In genomic region chr7:23598321-23598720, GRCh38 we compare ENCODE assay signal across 8 cellular contexts. TPM values are rescaled to one million over a fixed set of nuclear protein-coding genes. Genes with fewer than 3 reads are reported as not detected.
A peak's percentile ranks its signal among the peaks of the same experiment; 100 is the strongest.
DNase-seq lines count a peak whose midpoint lies in the region; ATAC-seq and TF ChIP-seq lines count a peak whose summit lies in the region.

No MANE protein-coding gene starts in this region.

- ATAC-seq in stimulated activated naive CD8-positive, alpha-beta T cell treated with anti-CD3 and anti-CD28 coated beads, Interleukin-15, Interleukin-2, amounts not matched to agents 100 U/mL and 50 U/mL, for 24 hours, result no peak
- ATAC-seq in HG03097 (IDR thresholded peaks at IDR 0.05; ENCODE audit: low FRiP score, unreplicated experiment), result no peak
- no peak for ATAC-seq in HG03442 (IDR thresholded peaks at IDR 0.05; ENCODE audit: unreplicated experiment)

- peaks cover 0 to 8% of the 10 kb centered on the region in 2 donors for H3K4me1 ChIP-seq in ascending aorta

- peak overlapping the region; percentile 91 for H3K4me3 Mint-ChIP-seq in stimulated activated naive CD8-positive, alpha-beta T cell treated with anti-CD3 and anti-CD28 coated beads, Interleukin-15, Interleukin-2, amounts not matched to agents 100 ng/mL and 50 ng/mL, for 24 hours

- H3K27me3 ChIP-seq in ascending aorta, result no peaks in the 10 kb centered on the region

- peak overlapping the region; percentile 94 to 100 for H3K27ac ChIP-seq in ascending aorta

- H3K4me1 Mint-ChIP-seq in stimulated activated naive CD8-positive, alpha-beta T cell treated with anti-CD3 and anti-CD28 coated beads, Interleukin-15, Interleukin-2, amounts not matched to agents 100 ng/mL and 50 ng/mL, for 24 hours (ENCODE audit: low read depth), result peaks cover 66% of the 10 kb centered on the region

- peaks cover 5% of the 10 kb centered on the region for H3K36me3 Mint-ChIP-seq in stimulated activated naive CD8-positive, alpha-beta T cell treated with anti-CD3 and anti-CD28 coated beads, Interleukin-15, Interleukin-2, amounts not matched to agents 100 ng/mL and 50 ng/mL, for 24 hours (ENCODE audit: low read depth)

- TF ChIP-seq POLR2A in lower leg skin (IDR thresholded peaks at IDR 0.05), result no peak

- H3K36me3 ChIP-seq in ascending aorta, result no peaks in the 10 kb centered on the region

- H3K4me3 ChIP-seq in ascending aorta (peak overlapping the region; percentile 72 to 94), lower leg skin (ENCODE audit: low read depth, poor library complexity, severe bottlenecking) (peak overlapping the region; percentile 71)

- H3K27me3 Mint-ChIP-seq in stimulated activated naive CD8-positive, alpha-beta T cell treated with anti-CD3 and anti-CD28 coated beads, Interleukin-15, Interleukin-2, amounts not matched to agents 100 ng/mL and 50 ng/mL, for 24 hours, result no peaks in the 10 kb centered on the region

- no peak for DNase-seq in stimulated activated naive CD8-positive, alpha-beta T cell treated with anti-CD3 and anti-CD28 coated beads, Interleukin-15, Interleukin-2, amounts not matched to agents 100 U/mL and 50 U/mL, for 24 hours
- DNase-seq in ascending aorta (ENCODE audit: low spot score in 2 of 2) (no peak), lower leg skin (ENCODE audit: low spot score in 2 of 2) (no peak), germinal center (ENCODE audit: low spot score) (no peak)
- DNase-seq in effector CD8-positive, alpha-beta T cell (lab: John Stamatoyannopoulos, UW), result no peak

- intact Hi-C loops in ascending aorta (cut with DNase I), result loop anchor here (5.0 kb wide), 2 partner anchors 301 to 1529 kb away; partner anchors contain the start of genes CYCS and MALSU1
- intact Hi-C loops in lower leg skin (cut with DNase I; ENCODE audit: low total_unique reads), result no loop called here

- 52 to 55% methylated on average over 4 of the region's 4 CpGs for WGBS in lower leg skin, 2 donors

- peaks cover 4% of the 10 kb centered on the region for H3K9me3 Mint-ChIP-seq in stimulated activated naive CD8-positive, alpha-beta T cell treated with anti-CD3 and anti-CD28 coated beads, Interleukin-15, Interleukin-2, amounts not matched to agents 100 ng/mL and 50 ng/mL, for 24 hours

- TF ChIP-seq CTCF in ascending aorta (IDR thresholded peaks at IDR 0.05) (no peak), lower leg skin (IDR thresholded peaks at IDR 0.05) (no peak)

- H3K27ac Mint-ChIP-seq in stimulated activated naive CD8-positive, alpha-beta T cell treated with anti-CD3 and anti-CD28 coated beads, Interleukin-15, Interleukin-2, amounts not matched to agents 100 ng/mL and 50 ng/mL, for 24 hours, result peak overlapping the region; percentile 78

- H3K9me3 ChIP-seq in ascending aorta, result no peaks in the 10 kb centered on the region

RNA-seq across cellular contexts. Expression of gene CCDC126, which starts 1.1 kb away (rescaled TPM):
- total RNA-seq in ascending aorta (140 TPM), lower leg skin (10 to 100 TPM; 12.3 to 25.3 (median 15.8) TPM)
